ENCODE assay signal across 28 cellular contexts in genomic region chr7:121824276-121824675, GRCh38. TPM values are rescaled to one million over a fixed set of nuclear protein-coding genes. Genes with fewer than 3 reads are reported as not detected.
"Had no signal": no experiment of that assay in that cellular context is flagged by ENCODE, and none has a peak within 500 bp of the region (broad histone marks: within the 10 kb centered on the region; RNA-seq: fewer than 3 reads in every experiment).

No MANE protein-coding gene starts in this region.

- ATAC-seq: activated naive CD4-positive, alpha-beta T cell treated with anti-CD3 and anti-CD28 coated beads, Interleukin-2, amount 50 U/mL, for 72 hours; esophagus mucosa; foreskin keratinocyte; heart right ventricle; left lung; sciatic nerve; stimulated activated effector memory CD8-positive, alpha-beta T cell treated with anti-CD3 and anti-CD28 coated beads, Interleukin-12 subunit alpha, Interleukin-12 subunit beta, amount 100 ng/mL, for 72 hours had no signal

- H3K9me3 ChIP-seq: heart right ventricle, left lung, thoracic aorta, uterus had no signal

- H3K4me3 ChIP-seq: coronary artery, dorsolateral prefrontal cortex, heart right ventricle, left lung, skin epidermis, thoracic aorta, uterus had no signal

- H3K27ac Mint-ChIP-seq: activated naive CD4-positive, alpha-beta T cell treated with anti-CD3 and anti-CD28 coated beads, Interleukin-2, amount 50 U/mL, for 72 hours; activated T-cell treated with anti-CD3 and anti-CD28 coated beads, Interleukin-2, amount 50 U/mL, for 72 hours; nephron; stimulated activated effector memory CD8-positive, alpha-beta T cell treated with anti-CD3 and anti-CD28 coated beads, Interleukin-12 subunit alpha, Interleukin-12 subunit beta, amount 100 ng/mL, for 72 hours; stimulated activated naive CD8-positive, alpha-beta T cell treated with anti-CD3 and anti-CD28 coated beads, Interleukin-15, Interleukin-2, amounts not matched to agents 100 ng/mL and 50 ng/mL, for 24 hours had no signal

- H3K36me3 ChIP-seq: heart right ventricle, left lung, thoracic aorta, uterus had no signal

- H3K27me3 Mint-ChIP-seq: brain; stimulated activated naive CD8-positive, alpha-beta T cell treated with anti-CD3 and anti-CD28 coated beads, Interleukin-15, Interleukin-2, amounts not matched to agents 100 ng/mL and 50 ng/mL, for 24 hours had no signal

- H3K36me3 Mint-ChIP-seq: activated naive CD4-positive, alpha-beta T cell treated with anti-CD3 and anti-CD28 coated beads, Interleukin-2, amount 50 U/mL, for 72 hours; brain; stimulated activated effector memory CD8-positive, alpha-beta T cell treated with anti-CD3 and anti-CD28 coated beads, Interleukin-12 subunit alpha, Interleukin-12 subunit beta, amount 100 ng/mL, for 72 hours had no signal

- H3K4me1 Mint-ChIP-seq: nephron; stimulated activated effector memory CD8-positive, alpha-beta T cell treated with anti-CD3 and anti-CD28 coated beads, Interleukin-12 subunit alpha, Interleukin-12 subunit beta, amount 100 ng/mL, for 72 hours had no signal

- H3K27ac ChIP-seq: coronary artery, dorsolateral prefrontal cortex, foreskin keratinocyte, heart right ventricle, left lung, skin epidermis, thoracic aorta, uterus had no signal

- DNase-seq: activated CD4-positive, alpha-beta T cell treated with anti-CD3 and anti-CD28 coated beads for 4 hours; activated CD4-positive, alpha-beta T cell treated with anti-CD3 and anti-CD28 coated beads, Interleukin-2, amount 50 U/mL, for 4 hours; activated naive CD4-positive, alpha-beta T cell; activated T-cell treated with anti-CD3 and anti-CD28 coated beads for 4 hours; activated T-cell treated with anti-CD3 and anti-CD28 coated beads, Interleukin-2, amount 50 U/mL, for 72 hours; anterior cingulate cortex; dorsolateral prefrontal cortex; effector memory CD4-positive, alpha-beta T cell; heart right ventricle; left lung; stimulated activated CD4-positive, alpha-beta T cell treated with anti-CD3 and anti-CD28 coated beads, Interleukin-12 subunit alpha, Interleukin-12 subunit beta, amount 100 ng/mL, for 4 hours; stimulated activated CD4-positive, alpha-beta T cell treated with anti-CD3 and anti-CD28 coated beads, Interleukin-4, amount 100 ng/mL, for 24 hours; trophoblast cell; uterus had no signal

- H3K27me3 ChIP-seq: foreskin keratinocyte, heart right ventricle, left lung, uterus had no signal

- H3K4me1 ChIP-seq: foreskin keratinocyte, heart right ventricle, left lung, uterus had no signal

- H3K4me3 Mint-ChIP-seq: activated T-cell treated with anti-CD3 and anti-CD28 coated beads, Interleukin-2, amount 50 U/mL, for 72 hours; brain; nephron; stimulated activated effector memory CD8-positive, alpha-beta T cell treated with anti-CD3 and anti-CD28 coated beads, Interleukin-12 subunit alpha, Interleukin-12 subunit beta, amount 100 ng/mL, for 72 hours; stimulated activated naive CD8-positive, alpha-beta T cell treated with anti-CD3 and anti-CD28 coated beads, Interleukin-15, Interleukin-2, amounts not matched to agents 100 ng/mL and 50 ng/mL, for 24 hours had no signal

- H3K9me3 Mint-ChIP-seq: nephron had no signal

RNA-seq across cellular contexts. Expression of gene PTPRZ1, which starts 48.7 kb away (rescaled TPM):
- total RNA-seq: activated naive CD4-positive, alpha-beta T cell treated with anti-CD3 and anti-CD28 coated beads, Interleukin-2, amount 50 U/mL, for 72 hours; activated T-cell treated with anti-CD3 and anti-CD28 coated beads, Interleukin-2, amount 50 U/mL, for 72 hours; glomerular endothelial cell; lung microvascular endothelial cell; osteoblast had no signal
